Comparison of ENCODE assay signal across 7 cellular contexts in the genomic region with DNA sequence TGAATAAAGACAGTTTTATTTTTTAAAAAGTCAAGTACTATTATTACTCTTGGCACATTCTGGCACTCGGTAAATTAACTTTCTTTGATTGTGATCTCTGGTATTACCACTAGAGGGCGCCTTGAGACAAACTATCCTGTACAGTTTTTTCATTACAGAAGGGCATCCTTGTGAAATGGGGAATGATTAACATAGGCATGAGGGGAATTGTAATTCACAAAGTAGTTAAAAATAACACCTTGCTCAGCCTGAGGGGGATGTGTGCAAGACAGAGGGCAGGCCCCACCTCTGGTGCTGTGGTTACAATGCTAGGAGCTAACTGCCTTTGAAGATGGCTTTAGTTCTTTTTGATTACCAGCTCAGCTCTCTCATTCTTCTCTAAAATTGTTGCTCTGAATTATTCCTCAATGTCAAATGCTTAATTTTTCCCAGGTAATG. TPM values are rescaled to one million over a fixed set of nuclear protein-coding genes. Genes with fewer than 3 reads are reported as not detected.
A peak's percentile ranks its signal among the peaks of the same experiment; 100 is the strongest.
DNase-seq lines count a peak whose midpoint lies in the region; ATAC-seq, FAIRE-seq and TF ChIP-seq lines count a peak whose summit lies in the region.

No MANE protein-coding gene starts in this region.

- H3K36me3 Mint-ChIP-seq in activated CD4-positive, alpha-beta memory T cell treated with anti-CD3 and anti-CD28 coated beads, Interleukin-2, amount 10 ng/mL, durations not matched to agents 7 days and 5 days (ENCODE audit: low read depth), result no peaks in the 10 kb centered on the region

- no peak overlapping the region for H3K27ac Mint-ChIP-seq in activated CD4-positive, alpha-beta memory T cell treated with anti-CD3 and anti-CD28 coated beads, Interleukin-2, amount 10 ng/mL, durations not matched to agents 7 days and 5 days

- H3K9me3 ChIP-seq in SK-N-MC (ENCODE audit: low read depth, low read length) (no peaks in the 10 kb centered on the region), pancreas (no peaks in the 10 kb centered on the region)

- H3K4me1 Mint-ChIP-seq in activated CD4-positive, alpha-beta memory T cell treated with anti-CD3 and anti-CD28 coated beads, Interleukin-2, amount 10 ng/mL, durations not matched to agents 7 days and 5 days, result no peaks in the 10 kb centered on the region

- WGBS in pancreas, 2 donors, result 11 to 12% methylated on average over 2 of the region's 2 CpGs

- peaks cover 54% of the 10 kb centered on the region for H3K27me3 Mint-ChIP-seq in activated CD4-positive, alpha-beta memory T cell treated with anti-CD3 and anti-CD28 coated beads, Interleukin-2, amount 10 ng/mL, durations not matched to agents 7 days and 5 days

- CTCF ChIA-PET in activated CD4-positive, alpha-beta memory T cell treated with anti-CD3 and anti-CD28 coated beads, Interleukin-2, amount 10 ng/mL, durations not matched to agents 7 days and 5 days (lab: Charles Lee), result interaction anchor here (0.6 to 1.8 kb wide), 14 partner anchors 9 to 308 kb away, joined by 3 to 6 read pairs (median 4); no protein-coding TSS in a partner anchor

- H3K4me3 Mint-ChIP-seq in activated CD4-positive, alpha-beta memory T cell treated with anti-CD3 and anti-CD28 coated beads, Interleukin-2, amount 10 ng/mL, durations not matched to agents 7 days and 5 days, result no peak overlapping the region

- no peaks in the 10 kb centered on the region for H3K4me1 ChIP-seq in pancreas

- peak; percentile 96 for FAIRE-seq in pancreas (lab: Jason Lieb, UNC)

- H3K27me3 ChIP-seq in pancreas, result no peaks in the 10 kb centered on the region

- peak in 3 of 4 donors; percentile 73 to 77 (median 75) for ATAC-seq in pancreas
- no peak for ATAC-seq in HG02759 (IDR thresholded peaks at IDR 0.05; ENCODE audit: unreplicated experiment)

- no peak overlapping the region for H3K27ac ChIP-seq in SK-N-MC
- H3K27ac ChIP-seq in pancreas, result no peak overlapping the region

- intact Hi-C loops in pancreas (cut with DNase I), result no loop called here

- no peak overlapping the region for H3K9ac ChIP-seq in SK-N-MC (ENCODE audit: insufficient read length)

- H3K36me3 ChIP-seq in SK-N-MC (ENCODE audit: insufficient read depth, low read length) (no peaks in the 10 kb centered on the region), pancreas (no peaks in the 10 kb centered on the region)

- POLR2A ChIA-PET in activated CD4-positive, alpha-beta memory T cell treated with anti-CD3 and anti-CD28 coated beads, Interleukin-2, amount 10 ng/mL, durations not matched to agents 7 days and 5 days (lab: Charles Lee), result no interaction called here

- H3K4me3 ChIP-seq in SK-N-MC (no peak overlapping the region), fibroblast of the aortic adventitia (ENCODE audit: low read depth, low read length) (no peak overlapping the region), pancreas (no peak overlapping the region)

- peak; percentile 30 for DNase-seq in GM04504 (ENCODE audit: low read depth)
- peak; percentile 30 for DNase-seq in SK-N-MC (ENCODE audit: low read depth, low spot score)
- DNase-seq in fibroblast of the aortic adventitia (ENCODE audit: low read depth), result peak; percentile 73
- peak in 1 of 6 donors; percentile 21 for DNase-seq in pancreas
- no peak for DNase-seq in activated CD4-positive, alpha-beta memory T cell treated with anti-CD3 and anti-CD28 coated beads, Interleukin-2, amount 10 ng/mL, durations not matched to agents 7 days and 5 days

- TF ChIP-seq CTCF in LNCAP (IDR thresholded peaks at IDR 0.05) (peak; percentile 70), fibroblast of the aortic adventitia (IDR thresholded peaks at IDR 0.05; ENCODE audit: insufficient read depth, low read length) (peak; percentile 64), pancreas (IDR thresholded peaks at IDR 0.05) (peak in 3 of 4 donors; percentile 51 to 63 (median 55))

- H3K9me3 Mint-ChIP-seq in activated CD4-positive, alpha-beta memory T cell treated with anti-CD3 and anti-CD28 coated beads, Interleukin-2, amount 10 ng/mL, durations not matched to agents 7 days and 5 days, result no peaks in the 10 kb centered on the region

RNA-seq across cellular contexts. Expression of a gene that starts 24.2 kb away (rescaled TPM):
- total RNA-seq in fibroblast of the aortic adventitia (ENCODE audit: low replicate concordance) (not detected in 2 replicates), pancreas (under 1 TPM in 1 of 6 donors, not detected in 5; 0.20 TPM)
- under 1 TPM in 1 of 2 donors, not detected in 1; 0.12 TPM for polyA plus RNA-seq in pancreas
- total RNA-seq in activated CD4-positive, alpha-beta memory T cell treated with anti-CD3 and anti-CD28 coated beads, Interleukin-2, amount 10 ng/mL, durations not matched to agents 7 days and 5 days, result not detected

RNA-seq across cellular contexts. Expression of a gene that starts 32.3 kb away (rescaled TPM):
- total RNA-seq in fibroblast of the aortic adventitia (ENCODE audit: low replicate concordance), result 28.1 and 59.1 TPM in 2 replicates
- total RNA-seq in pancreas, result 10 to 100 TPM in 4 of 6 donors, 1 to 10 TPM in 2; 8.0 to 12.2 (median 10.6) TPM
- 10 to 100 TPM in 1 of 2 donors, 1 to 10 TPM in 1; 9.5 to 12.8 TPM for polyA plus RNA-seq in pancreas
- 1 to 10 TPM; 8.6 to 8.8 TPM for total RNA-seq in activated CD4-positive, alpha-beta memory T cell treated with anti-CD3 and anti-CD28 coated beads, Interleukin-2, amount 10 ng/mL, durations not matched to agents 7 days and 5 days
